10 cellular contexts compared by ENCODE assay signal in the genomic region with DNA sequence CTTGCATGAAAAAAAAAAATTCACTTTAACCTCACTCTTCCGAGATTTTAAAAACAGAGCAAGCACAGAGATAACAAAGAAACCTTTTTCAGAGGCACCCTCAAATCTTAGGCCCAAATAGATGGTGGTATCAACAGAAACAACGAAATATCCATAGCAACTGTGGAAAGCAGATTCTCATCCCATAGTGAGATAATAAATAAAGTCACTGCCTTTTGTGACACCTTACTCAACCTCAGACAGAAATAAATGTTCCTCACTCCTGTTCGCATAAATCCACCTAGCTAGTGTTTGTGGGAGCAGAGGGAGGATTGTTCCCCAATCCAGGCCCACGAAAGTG.
DNase-seq lines count a peak whose midpoint lies in the region; ATAC-seq and TF ChIP-seq lines count a peak whose summit lies in the region.
"Had no signal": no experiment of that assay in that cellular context is flagged by ENCODE, and none has a peak within 500 bp of the region (broad histone marks: within the 10 kb centered on the region; RNA-seq: fewer than 3 reads in every experiment).

No MANE protein-coding gene starts in this region.

- H3F3A ChIP-seq in neural progenitor cell (ENCODE audit: low read depth): peaks cover 6% of the 10 kb centered on the region

- H3K27ac Mint-ChIP-seq in neural progenitor cell: no peak overlapping the region
- H3K27ac Mint-ChIP-seq: stimulated activated naive CD8-positive, alpha-beta T cell treated with anti-CD3 and anti-CD28 coated beads, Interleukin-15, Interleukin-2, amounts not matched to agents 100 ng/mL and 50 ng/mL, for 24 hours had no signal

- peaks cover 31% of the 10 kb centered on the region for H3K4me1 Mint-ChIP-seq in neural progenitor cell

- H4K20me1 ChIP-seq in neural progenitor cell (ENCODE audit: low read depth): no peaks in the 10 kb centered on the region

- no peak for DNase-seq in right atrium auricular region (ENCODE audit: low spot score)
- DNase-seq in cardiac septum (ENCODE audit: low spot score): no peak
- no peak for DNase-seq in coronary artery (ENCODE audit: low spot score)
- no peak for DNase-seq in neural progenitor cell (ENCODE audit: low spot score)
- DNase-seq in vagina (ENCODE audit: extremely low spot score in 2 of 2): no peak
- no peak for DNase-seq in activated effector memory CD4-positive, alpha-beta T cell treated with Interleukin-2 at 50 U/mL for 16 hours
- no peak for DNase-seq in 8988T
- DNase-seq: cerebellar nuclear complex had no signal

- no peak overlapping the region for H3K4me2 ChIP-seq in neural progenitor cell

- intact Hi-C loops in cardiac septum (cut with DNase I) (loop anchor here (5.0 kb wide), 1 partner anchor 46 kb away; no protein-coding TSS in a partner anchor), vagina (cut with DNase I) (no loop called here)

- H3K27me3 ChIP-seq in right atrium auricular region (no peaks in the 10 kb centered on the region), neural progenitor cell (no peaks in the 10 kb centered on the region), vagina (no peaks in the 10 kb centered on the region)

- no peaks in the 10 kb centered on the region for H3K27me3 Mint-ChIP-seq in neural progenitor cell (ENCODE audit: insufficient read depth, low read depth)
- H3K27me3 Mint-ChIP-seq: stimulated activated naive CD8-positive, alpha-beta T cell treated with anti-CD3 and anti-CD28 coated beads, Interleukin-15, Interleukin-2, amounts not matched to agents 100 ng/mL and 50 ng/mL, for 24 hours had no signal

- H3K4me3 ChIP-seq in right atrium auricular region (no peak overlapping the region), coronary artery (no peak overlapping the region), neural progenitor cell (no peak overlapping the region), vagina (no peak overlapping the region)

- H3K36me3 ChIP-seq in right atrium auricular region: no peaks in the 10 kb centered on the region
- H3K36me3 ChIP-seq in neural progenitor cell: no peaks in the 10 kb centered on the region
- H3K36me3 ChIP-seq in vagina: no peaks in the 10 kb centered on the region

- H3K9me3 ChIP-seq in right atrium auricular region: no peaks in the 10 kb centered on the region
- no peaks in the 10 kb centered on the region for H3K9me3 ChIP-seq in neural progenitor cell (ENCODE audit: low read depth)
- no peaks in the 10 kb centered on the region for H3K9me3 ChIP-seq in vagina

- no peak overlapping the region for H3K4me3 Mint-ChIP-seq in neural progenitor cell
- H3K4me3 Mint-ChIP-seq: stimulated activated naive CD8-positive, alpha-beta T cell treated with anti-CD3 and anti-CD28 coated beads, Interleukin-15, Interleukin-2, amounts not matched to agents 100 ng/mL and 50 ng/mL, for 24 hours had no signal

- TF ChIP-seq CTCF in right atrium auricular region (IDR thresholded peaks at IDR 0.05): no peak
- no peak for TF ChIP-seq CTCF in coronary artery (IDR thresholded peaks at IDR 0.05)
- no peak for TF ChIP-seq CTCF in neural progenitor cell (IDR thresholded peaks at IDR 0.05)
- no peak for TF ChIP-seq CTCF in vagina (IDR thresholded peaks at IDR 0.05)

- H3K4me1 ChIP-seq in right atrium auricular region (peaks cover 0 to 38% of the 10 kb centered on the region in 2 donors), neural progenitor cell (peaks cover 8% of the 10 kb centered on the region), vagina (peaks cover 19% of the 10 kb centered on the region)

- H2AFZ ChIP-seq in neural progenitor cell (replicated peaks): peak overlapping the region; percentile 30

- no peaks in the 10 kb centered on the region for H3K79me2 ChIP-seq in neural progenitor cell (ENCODE audit: low read depth)

- ATAC-seq in HG02642 (IDR thresholded peaks at IDR 0.05; ENCODE audit: poor library complexity, unreplicated experiment): no peak

- no peak overlapping the region for H3K9ac ChIP-seq in neural progenitor cell

- H3K9me3 Mint-ChIP-seq in neural progenitor cell: no peaks in the 10 kb centered on the region
- H3K9me3 Mint-ChIP-seq: stimulated activated naive CD8-positive, alpha-beta T cell treated with anti-CD3 and anti-CD28 coated beads, Interleukin-15, Interleukin-2, amounts not matched to agents 100 ng/mL and 50 ng/mL, for 24 hours had no signal

- H3K36me3 Mint-ChIP-seq in neural progenitor cell: no peaks in the 10 kb centered on the region

- no peak for TF ChIP-seq POLR2A in vagina (IDR thresholded peaks at IDR 0.05)

- H3K27ac ChIP-seq in right atrium auricular region: peak overlapping the region; percentile 90 to 94
- peak overlapping the region; percentile 77 to 91 for H3K27ac ChIP-seq in coronary artery
- H3K27ac ChIP-seq in neural progenitor cell: no peak overlapping the region
- peak overlapping the region; percentile 78 for H3K27ac ChIP-seq in vagina
